In the genomic region with DNA sequence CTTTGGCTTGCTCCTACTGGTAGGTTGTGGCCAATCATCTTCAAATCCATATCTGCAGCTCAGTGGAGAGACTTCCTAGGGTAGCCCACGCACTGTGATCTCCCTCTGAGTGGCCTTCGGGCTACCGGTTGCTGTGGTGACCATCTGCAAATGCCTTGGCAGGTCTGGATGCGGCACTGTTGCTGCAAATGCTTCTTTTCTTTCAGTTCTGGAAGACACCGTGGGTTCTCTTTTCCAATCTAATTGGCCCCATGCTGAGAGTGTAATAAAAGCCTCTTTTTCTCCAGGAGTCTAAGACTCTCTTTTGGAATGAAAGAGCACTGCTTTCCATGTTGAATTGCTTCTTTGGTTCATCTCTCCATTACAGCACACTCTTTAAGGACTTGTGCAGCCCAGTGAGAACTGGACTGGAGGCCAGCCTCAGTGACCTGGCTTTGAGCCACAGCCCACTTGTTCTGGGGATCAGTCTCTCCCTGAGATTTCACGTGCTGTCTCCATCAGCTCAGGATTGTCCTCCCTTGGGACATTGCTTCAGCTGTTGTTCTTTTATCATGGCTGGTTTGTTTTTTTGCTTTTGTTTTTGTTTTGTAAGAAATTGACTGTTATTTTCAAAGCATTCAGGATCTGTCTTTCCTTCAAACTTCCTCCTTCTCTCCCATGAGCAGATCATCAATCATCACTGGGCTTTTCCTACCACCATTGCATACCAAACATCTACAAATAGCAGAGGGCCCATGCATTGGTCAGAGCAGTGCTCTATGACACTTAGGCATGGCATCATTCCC, we compare ENCODE assay signal across 1 cellular context.
TF ChIP-seq lines count a peak whose summit lies in the region.

No MANE protein-coding gene starts in this region.

TF ChIP-seq in SK-N-SH, 30 proteins besides CTCF, POLR2A, EP300 and RAD21 (continued from another document):
- TF ChIP-seq, protein P1, sequence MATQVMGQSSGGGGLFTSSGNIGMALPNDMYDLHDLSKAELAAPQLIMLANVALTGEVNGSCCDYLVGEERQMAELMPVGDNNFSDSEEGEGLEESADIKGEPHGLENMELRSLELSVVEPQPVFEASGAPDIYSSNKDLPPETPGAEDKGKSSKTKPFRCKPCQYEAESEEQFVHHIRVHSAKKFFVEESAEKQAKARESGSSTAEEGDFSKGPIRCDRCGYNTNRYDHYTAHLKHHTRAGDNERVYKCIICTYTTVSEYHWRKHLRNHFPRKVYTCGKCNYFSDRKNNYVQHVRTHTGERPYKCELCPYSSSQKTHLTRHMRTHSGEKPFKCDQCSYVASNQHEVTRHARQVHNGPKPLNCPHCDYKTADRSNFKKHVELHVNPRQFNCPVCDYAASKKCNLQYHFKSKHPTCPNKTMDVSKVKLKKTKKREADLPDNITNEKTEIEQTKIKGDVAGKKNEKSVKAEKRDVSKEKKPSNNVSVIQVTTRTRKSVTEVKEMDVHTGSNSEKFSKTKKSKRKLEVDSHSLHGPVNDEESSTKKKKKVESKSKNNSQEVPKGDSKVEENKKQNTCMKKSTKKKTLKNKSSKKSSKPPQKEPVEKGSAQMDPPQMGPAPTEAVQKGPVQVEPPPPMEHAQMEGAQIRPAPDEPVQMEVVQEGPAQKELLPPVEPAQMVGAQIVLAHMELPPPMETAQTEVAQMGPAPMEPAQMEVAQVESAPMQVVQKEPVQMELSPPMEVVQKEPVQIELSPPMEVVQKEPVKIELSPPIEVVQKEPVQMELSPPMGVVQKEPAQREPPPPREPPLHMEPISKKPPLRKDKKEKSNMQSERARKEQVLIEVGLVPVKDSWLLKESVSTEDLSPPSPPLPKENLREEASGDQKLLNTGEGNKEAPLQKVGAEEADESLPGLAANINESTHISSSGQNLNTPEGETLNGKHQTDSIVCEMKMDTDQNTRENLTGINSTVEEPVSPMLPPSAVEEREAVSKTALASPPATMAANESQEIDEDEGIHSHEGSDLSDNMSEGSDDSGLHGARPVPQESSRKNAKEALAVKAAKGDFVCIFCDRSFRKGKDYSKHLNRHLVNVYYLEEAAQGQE (IDR thresholded peaks at IDR 0.05; ENCODE audit: low read depth, low read length): no peak
- TF ChIP-seq, protein P2, sequence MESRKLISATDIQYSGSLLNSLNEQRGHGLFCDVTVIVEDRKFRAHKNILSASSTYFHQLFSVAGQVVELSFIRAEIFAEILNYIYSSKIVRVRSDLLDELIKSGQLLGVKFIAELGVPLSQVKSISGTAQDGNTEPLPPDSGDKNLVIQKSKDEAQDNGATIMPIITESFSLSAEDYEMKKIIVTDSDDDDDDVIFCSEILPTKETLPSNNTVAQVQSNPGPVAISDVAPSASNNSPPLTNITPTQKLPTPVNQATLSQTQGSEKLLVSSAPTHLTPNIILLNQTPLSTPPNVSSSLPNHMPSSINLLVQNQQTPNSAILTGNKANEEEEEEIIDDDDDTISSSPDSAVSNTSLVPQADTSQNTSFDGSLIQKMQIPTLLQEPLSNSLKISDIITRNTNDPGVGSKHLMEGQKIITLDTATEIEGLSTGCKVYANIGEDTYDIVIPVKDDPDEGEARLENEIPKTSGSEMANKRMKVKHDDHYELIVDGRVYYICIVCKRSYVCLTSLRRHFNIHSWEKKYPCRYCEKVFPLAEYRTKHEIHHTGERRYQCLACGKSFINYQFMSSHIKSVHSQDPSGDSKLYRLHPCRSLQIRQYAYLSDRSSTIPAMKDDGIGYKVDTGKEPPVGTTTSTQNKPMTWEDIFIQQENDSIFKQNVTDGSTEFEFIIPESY (IDR thresholded peaks at IDR 0.05; ENCODE audit: borderline replicate concordance, low read depth): no peak
- TF ChIP-seq NRF1 (IDR thresholded peaks at IDR 0.05; ENCODE audit: low read depth, low read length) (no peak), GABPA (IDR thresholded peaks at IDR 0.05; ENCODE audit: low read depth) (no peak), MEF2A (IDR thresholded peaks at IDR 0.05; ENCODE audit: borderline replicate concordance, low read depth) (no peak), SMC3 (IDR thresholded peaks at IDR 0.05; ENCODE audit: low read depth, low read length) (no peak), SIN3A (IDR thresholded peaks at IDR 0.05; ENCODE audit: borderline replicate concordance, low read depth, low read length) (no peak)
